ENCODE assay signal across 6 cellular contexts in genomic region chr2:17181051-17181450, GRCh38.
"Had no signal": no experiment of that assay in that cellular context is flagged by ENCODE, and none has a peak within 500 bp of the region (broad histone marks: within the 10 kb centered on the region; RNA-seq: fewer than 3 reads in every experiment).

No MANE protein-coding gene starts in this region.

- H3K4me2 ChIP-seq: KMS-11 had no signal

- DNase-seq: IMR-90, KBM-7, KG1 had no signal

- H3K9ac ChIP-seq: KMS-11 had no signal

- FAIRE-seq: HTR-8/SVneo had no signal

- H3K27ac ChIP-seq: HL-60, KMS-11 had no signal
